18 cellular contexts compared by ENCODE assay signal in genomic region chr11:12278766-12279671, GRCh38.
DNase-seq lines count a peak whose midpoint lies in the region; ATAC-seq, FAIRE-seq and TF ChIP-seq lines count a peak whose summit lies in the region.
"Had no signal": no experiment of that assay in that cellular context is flagged by ENCODE, and none has a peak within 500 bp of the region (broad histone marks: within the 10 kb centered on the region; RNA-seq: fewer than 3 reads in every experiment).

No MANE protein-coding gene starts in this region.

- H3K4me1 ChIP-seq in endodermal cell (ENCODE audit: control insufficient read depth, insufficient read depth, low read length) = no peaks in the 10 kb centered on the region
- H3K4me1 ChIP-seq in small intestine (ENCODE audit: control insufficient read depth in 2 of 2, insufficient read depth in 1 of 2, low read depth in 1 of 2, low read length in 1 of 2) = no peaks in the 10 kb centered on the region
- H3K4me1 ChIP-seq in ovary (ENCODE audit: insufficient read depth) = no peaks in the 10 kb centered on the region

- H3K27me3 ChIP-seq in endodermal cell (ENCODE audit: control insufficient read depth, insufficient read depth, low read length, poor library complexity, severe bottlenecking) = peaks cover 1% of the 10 kb centered on the region
- H3K27me3 ChIP-seq in small intestine (ENCODE audit: control insufficient read depth in 2 of 2, insufficient read depth in 2 of 2, low read length in 2 of 2) = no peaks in the 10 kb centered on the region
- no peaks in the 10 kb centered on the region for H3K27me3 ChIP-seq in ovary

- no peak overlapping the region for H3K27ac Mint-ChIP-seq in activated CD8-positive, alpha-beta memory T cell treated with anti-CD3 and anti-CD28 coated beads, Interleukin-2, amount 10 ng/mL, durations not matched to agents 7 days and 5 days
- no peak overlapping the region for H3K27ac Mint-ChIP-seq in endodermal cell
- H3K27ac Mint-ChIP-seq: activated CD4-positive, alpha-beta memory T cell treated with anti-CD3 and anti-CD28 coated beads for 36 hours had no signal

- no peak for FAIRE-seq in small intestine (lab: Jason Lieb, UNC)
- FAIRE-seq: colon, H1, islet of Langerhans, urothelium cell line had no signal

- WGBS in endodermal cell (ENCODE audit: insufficient coverage in 1 of 2, insufficient read length in 1 of 2), 2 experiments = 85 to 90% methylated on average over 10 to 13 of the region's 13 CpGs
- 60 to 73% (median 65%) methylated on average over 13 of the region's 13 CpGs for WGBS in small intestine, 3 donors
- WGBS in ovary, 3 donors = 84 to 91% (median 87%) methylated on average over 13 of the region's 13 CpGs

- no peak for TF ChIP-seq POLR2A in ovary (IDR thresholded peaks at IDR 0.05)

- H3K9me3 ChIP-seq in endodermal cell (ENCODE audit: control insufficient read depth, low read length) = no peaks in the 10 kb centered on the region
- H3K9me3 ChIP-seq in small intestine (ENCODE audit: control insufficient read depth, low read depth) = no peaks in the 10 kb centered on the region
- H3K9me3 ChIP-seq in ovary = no peaks in the 10 kb centered on the region

- no peak overlapping the region for H3K9ac ChIP-seq in endodermal cell (ENCODE audit: extremely low read depth, low read length, poor library complexity, severe bottlenecking)

- no peak for TF ChIP-seq CTCF in endodermal cell (conservative IDR thresholded peaks at IDR 0.05)
- TF ChIP-seq CTCF in ovary (IDR thresholded peaks at IDR 0.05) = no peak

- H3K9me3 Mint-ChIP-seq in activated CD8-positive, alpha-beta memory T cell treated with anti-CD3 and anti-CD28 coated beads, Interleukin-2, amount 10 ng/mL, durations not matched to agents 7 days and 5 days (ENCODE audit: low read depth) = no peaks in the 10 kb centered on the region
- no peaks in the 10 kb centered on the region for H3K9me3 Mint-ChIP-seq in endodermal cell
- H3K9me3 Mint-ChIP-seq: activated CD4-positive, alpha-beta memory T cell treated with anti-CD3 and anti-CD28 coated beads for 36 hours; activated T-helper 2 cell treated with anti-CD3 and anti-CD28 coated beads, Interferon-gamma antibody, Interleukin-2, Interleukin-4, amounts not matched to agents 10 μg/mL and 5 μg/mL and 100 μg/mL, durations not matched to agents 14 hours and 24 hours and 36 hours; CD4-positive, alpha-beta memory T cell had no signal

- no peak overlapping the region for H3K27ac ChIP-seq in endodermal cell (ENCODE audit: low read depth, low read length)
- H3K27ac ChIP-seq in small intestine (ENCODE audit: low read depth in 1 of 2, low read length in 1 of 2) = no peak overlapping the region
- H3K27ac ChIP-seq in ovary = no peak overlapping the region

- H3K27me3 Mint-ChIP-seq in activated CD8-positive, alpha-beta memory T cell treated with anti-CD3 and anti-CD28 coated beads, Interleukin-2, amount 10 ng/mL, durations not matched to agents 7 days and 5 days = no peaks in the 10 kb centered on the region
- H3K27me3 Mint-ChIP-seq in endodermal cell (ENCODE audit: insufficient read depth) = peaks cover 2% of the 10 kb centered on the region
- H3K27me3 Mint-ChIP-seq: activated CD4-positive, alpha-beta memory T cell treated with anti-CD3 and anti-CD28 coated beads for 36 hours; CD4-positive, alpha-beta memory T cell had no signal

- CTCF ChIA-PET in activated CD8-positive, alpha-beta memory T cell treated with anti-CD3 and anti-CD28 coated beads, Interleukin-2, amount 10 ng/mL, durations not matched to agents 7 days and 5 days (lab: Charles Lee) = interaction anchor here (0.6 to 17.6 kb wide), 5 partner anchors 11 to 231 kb away, joined by 3 to 472 read pairs (median 19); no protein-coding TSS in a partner anchor

- DNase-seq in activated CD8-positive, alpha-beta memory T cell treated with anti-CD3 and anti-CD28 coated beads, Interleukin-2, amount 50 U/mL, for 48 hours = peak; percentile 42
- no peak for DNase-seq in activated CD8-positive, alpha-beta memory T cell treated with anti-CD3 and anti-CD28 coated beads, Interleukin-2, amount 10 ng/mL, durations not matched to agents 7 days and 5 days
- DNase-seq in DMS53 treated with DMSO at 0.1 percent for 48 hours (lab: John Stamatoyannopoulos, UW; ENCODE audit: unreplicated experiment) = peak; percentile 86
- DNase-seq in endodermal cell = peak; percentile 24
- DNase-seq in small intestine = peak; percentile 70
- no peak for DNase-seq in HPDE6-E6E7 (ENCODE audit: extremely low spot score)
- no peak for DNase-seq in ovary
- DNase-seq: activated CD4-positive, alpha-beta memory T cell treated with anti-CD3 and anti-CD28 coated beads for 36 hours; CD4-positive, alpha-beta memory T cell; NCI-H2029; NCI-H510A; stimulated activated naive CD8-positive, alpha-beta T cell treated with anti-CD3 and anti-CD28 coated beads, Interleukin-15, Interleukin-2, amounts not matched to agents 100 U/mL and 50 U/mL, for 24 hours had no signal

- H3K36me3 Mint-ChIP-seq in activated CD8-positive, alpha-beta memory T cell treated with anti-CD3 and anti-CD28 coated beads, Interleukin-2, amount 10 ng/mL, durations not matched to agents 7 days and 5 days = no peaks in the 10 kb centered on the region
- H3K36me3 Mint-ChIP-seq in endodermal cell (ENCODE audit: low read depth) = no peaks in the 10 kb centered on the region
- H3K36me3 Mint-ChIP-seq: activated CD4-positive, alpha-beta memory T cell treated with anti-CD3 and anti-CD28 coated beads for 36 hours; CD4-positive, alpha-beta memory T cell had no signal

- H3K4me3 ChIP-seq in endodermal cell (ENCODE audit: low read length) (no peak overlapping the region), small intestine (ENCODE audit: low read depth in 1 of 2, low read length in 2 of 2) (no peak overlapping the region), ovary (no peak overlapping the region)

- H3K4me1 Mint-ChIP-seq in activated CD8-positive, alpha-beta memory T cell treated with anti-CD3 and anti-CD28 coated beads, Interleukin-2, amount 10 ng/mL, durations not matched to agents 7 days and 5 days = peaks cover 3% of the 10 kb centered on the region
- peaks cover 7% of the 10 kb centered on the region for H3K4me1 Mint-ChIP-seq in endodermal cell
- H3K4me1 Mint-ChIP-seq: CD4-positive, alpha-beta memory T cell had no signal

- intact Hi-C loops in ovary (cut with DNase I) = loop anchor here in 2 of 4 donors (10.0 kb wide), 2 partner anchors 334 to 474 kb away; no protein-coding TSS in a partner anchor

- no peaks in the 10 kb centered on the region for H3K36me3 ChIP-seq in endodermal cell (ENCODE audit: control insufficient read depth, insufficient read depth, low read length)
- H3K36me3 ChIP-seq in small intestine (ENCODE audit: control insufficient read depth in 2 of 2, insufficient read depth in 2 of 2, low read length in 2 of 2) = no peaks in the 10 kb centered on the region
- H3K36me3 ChIP-seq in ovary = no peaks in the 10 kb centered on the region

- TF ChIP-seq EP300 in ovary (IDR thresholded peaks at IDR 0.05) = no peak

- no peak overlapping the region for H3K4me3 Mint-ChIP-seq in activated CD8-positive, alpha-beta memory T cell treated with anti-CD3 and anti-CD28 coated beads, Interleukin-2, amount 10 ng/mL, durations not matched to agents 7 days and 5 days
- H3K4me3 Mint-ChIP-seq in endodermal cell = no peak overlapping the region
- H3K4me3 Mint-ChIP-seq: activated CD4-positive, alpha-beta memory T cell treated with anti-CD3 and anti-CD28 coated beads for 36 hours; CD4-positive, alpha-beta memory T cell had no signal

- ATAC-seq in activated CD8-positive, alpha-beta memory T cell treated with anti-CD3 and anti-CD28 coated beads, Interleukin-2, amount 10 ng/mL, durations not matched to agents 7 days and 5 days = no peak
- no peak for ATAC-seq in HG02571 (IDR thresholded peaks at IDR 0.05; ENCODE audit: unreplicated experiment)
- ATAC-seq: stimulated activated naive CD8-positive, alpha-beta T cell treated with anti-CD3 and anti-CD28 coated beads, Interleukin-15, Interleukin-2, amounts not matched to agents 100 U/mL and 50 U/mL, for 24 hours had no signal

Comparison
In these comparisons a context has a peak if more than half of its experiments do, and no peak if none do; other contexts are left out.
1. DNase-seq: peak in activated CD8-positive, alpha-beta memory T cell treated with anti-CD3 and anti-CD28 coated beads, Interleukin-2, amount 50 U/mL, for 48 hours (single experiment), DMS53 treated with DMSO at 0.1 percent for 48 hours (single experiment), endodermal cell (single experiment) and small intestine (single experiment); none in activated CD8-positive, alpha-beta memory T cell treated with anti-CD3 and anti-CD28 coated beads, Interleukin-2, amount 10 ng/mL, durations not matched to agents 7 days and 5 days (single experiment), HPDE6-E6E7 (single experiment) and ovary (0 of 5).